8 cellular contexts compared by ENCODE assay signal in the genomic region with DNA sequence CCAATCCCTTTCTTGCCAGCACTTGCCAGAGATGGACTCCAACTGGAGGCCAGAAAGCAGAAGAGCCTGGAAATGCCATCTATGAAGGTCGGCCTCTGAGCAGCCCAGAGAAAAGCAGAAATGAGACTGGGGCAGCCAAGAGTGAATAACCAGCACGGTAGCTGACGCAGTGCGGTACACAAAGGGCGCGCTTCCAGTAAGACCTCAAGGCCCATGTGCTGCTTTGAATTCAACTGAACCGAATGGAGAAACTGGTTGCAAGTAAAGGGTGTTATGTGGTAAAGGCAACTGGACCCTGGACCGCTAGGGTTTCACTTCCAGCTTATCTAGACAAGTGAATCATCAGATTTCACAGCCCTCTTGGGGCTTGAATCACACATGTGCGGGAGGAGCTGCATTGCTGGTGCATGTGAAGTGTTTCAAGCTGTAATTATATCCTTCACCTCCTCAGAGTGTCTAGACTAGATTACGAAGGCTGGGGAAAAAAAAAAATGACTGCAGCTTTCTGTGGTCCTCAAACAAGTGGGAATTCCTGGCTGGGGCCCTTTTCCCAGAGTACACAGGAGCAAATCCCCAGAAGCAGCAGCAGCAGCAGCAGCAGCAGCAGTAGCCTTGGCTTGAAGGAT.
DNase-seq lines count a peak whose midpoint lies in the region; ATAC-seq, FAIRE-seq and TF ChIP-seq lines count a peak whose summit lies in the region.

No MANE protein-coding gene starts in this region.

- FAIRE-seq in urothelium cell line (lab: Jason Lieb, UNC): no peak

- DNase-seq in GM03348 (ENCODE audit: low spot score) (peak; percentile 88), glomerular visceral epithelial cell (ENCODE audit: extremely low spot score) (peak; percentile 87), urothelium cell line (ENCODE audit: low spot score) (peak; percentile 78), NCI-H2081 treated with DMSO at 0.1 percent for 48 hours (lab: John Stamatoyannopoulos, UW) (no peak)
- no peak for DNase-seq in stimulated activated CD4-positive, alpha-beta T cell treated with anti-CD3 and anti-CD28 coated beads, Interleukin-2, amount 100 ng/mL, for 24 hours

- ATAC-seq in GM21390 (IDR thresholded peaks at IDR 0.05; ENCODE audit: unreplicated experiment) (peak; percentile 88), HG03520 (IDR thresholded peaks at IDR 0.05; ENCODE audit: unreplicated experiment) (peak; percentile 94)

TF ChIP-seq in PFSK-1, 5 proteins besides CTCF, POLR2A, EP300 and RAD21:
- TF ChIP-seq SIN3A (IDR thresholded peaks at IDR 0.05; ENCODE audit: borderline replicate concordance, insufficient read depth, low read length) (no peak; the same call in 1 of the 2 replicates), POLR2AphosphoS5 (IDR thresholded peaks at IDR 0.05; ENCODE audit: low read depth, low read length) (no peak; the same call in 1 of the 2 replicates), TAF1 (IDR thresholded peaks at IDR 0.05; ENCODE audit: borderline replicate concordance, insufficient read depth, low read length) (0 out of 2 replicates have a peak, but pooled peaks have one; percentile 25), FOXP2 (optimal IDR thresholded peaks at IDR 0.05; ENCODE audit: borderline replicate concordance, extremely low read depth, extremely low read length, insufficient read depth) (peak; percentile 84)
- TF ChIP-seq, protein P1, sequence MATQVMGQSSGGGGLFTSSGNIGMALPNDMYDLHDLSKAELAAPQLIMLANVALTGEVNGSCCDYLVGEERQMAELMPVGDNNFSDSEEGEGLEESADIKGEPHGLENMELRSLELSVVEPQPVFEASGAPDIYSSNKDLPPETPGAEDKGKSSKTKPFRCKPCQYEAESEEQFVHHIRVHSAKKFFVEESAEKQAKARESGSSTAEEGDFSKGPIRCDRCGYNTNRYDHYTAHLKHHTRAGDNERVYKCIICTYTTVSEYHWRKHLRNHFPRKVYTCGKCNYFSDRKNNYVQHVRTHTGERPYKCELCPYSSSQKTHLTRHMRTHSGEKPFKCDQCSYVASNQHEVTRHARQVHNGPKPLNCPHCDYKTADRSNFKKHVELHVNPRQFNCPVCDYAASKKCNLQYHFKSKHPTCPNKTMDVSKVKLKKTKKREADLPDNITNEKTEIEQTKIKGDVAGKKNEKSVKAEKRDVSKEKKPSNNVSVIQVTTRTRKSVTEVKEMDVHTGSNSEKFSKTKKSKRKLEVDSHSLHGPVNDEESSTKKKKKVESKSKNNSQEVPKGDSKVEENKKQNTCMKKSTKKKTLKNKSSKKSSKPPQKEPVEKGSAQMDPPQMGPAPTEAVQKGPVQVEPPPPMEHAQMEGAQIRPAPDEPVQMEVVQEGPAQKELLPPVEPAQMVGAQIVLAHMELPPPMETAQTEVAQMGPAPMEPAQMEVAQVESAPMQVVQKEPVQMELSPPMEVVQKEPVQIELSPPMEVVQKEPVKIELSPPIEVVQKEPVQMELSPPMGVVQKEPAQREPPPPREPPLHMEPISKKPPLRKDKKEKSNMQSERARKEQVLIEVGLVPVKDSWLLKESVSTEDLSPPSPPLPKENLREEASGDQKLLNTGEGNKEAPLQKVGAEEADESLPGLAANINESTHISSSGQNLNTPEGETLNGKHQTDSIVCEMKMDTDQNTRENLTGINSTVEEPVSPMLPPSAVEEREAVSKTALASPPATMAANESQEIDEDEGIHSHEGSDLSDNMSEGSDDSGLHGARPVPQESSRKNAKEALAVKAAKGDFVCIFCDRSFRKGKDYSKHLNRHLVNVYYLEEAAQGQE (IDR thresholded peaks at IDR 0.05; ENCODE audit: insufficient read depth in 1 of 2, low read depth in 2 of 2, low read length in 2 of 2): peak in 1 of 2 experiments; percentile 58; a peak in 1 of 4 replicates
TF ChIP-seq in PFSK-1: peak in this region for 3.

Comparison
In these comparisons a context has a peak if more than half of its experiments do, and no peak if none do; other contexts are left out.
1. DNase-seq: peak in GM03348 (single experiment), glomerular visceral epithelial cell (single experiment) and urothelium cell line (single experiment); none in stimulated activated CD4-positive, alpha-beta T cell treated with anti-CD3 and anti-CD28 coated beads, Interleukin-2, amount 100 ng/mL, for 24 hours (0 of 2) and NCI-H2081 treated with DMSO at 0.1 percent for 48 hours (single experiment).